ENCODE assay signal across 8 cellular contexts in the genomic region with DNA sequence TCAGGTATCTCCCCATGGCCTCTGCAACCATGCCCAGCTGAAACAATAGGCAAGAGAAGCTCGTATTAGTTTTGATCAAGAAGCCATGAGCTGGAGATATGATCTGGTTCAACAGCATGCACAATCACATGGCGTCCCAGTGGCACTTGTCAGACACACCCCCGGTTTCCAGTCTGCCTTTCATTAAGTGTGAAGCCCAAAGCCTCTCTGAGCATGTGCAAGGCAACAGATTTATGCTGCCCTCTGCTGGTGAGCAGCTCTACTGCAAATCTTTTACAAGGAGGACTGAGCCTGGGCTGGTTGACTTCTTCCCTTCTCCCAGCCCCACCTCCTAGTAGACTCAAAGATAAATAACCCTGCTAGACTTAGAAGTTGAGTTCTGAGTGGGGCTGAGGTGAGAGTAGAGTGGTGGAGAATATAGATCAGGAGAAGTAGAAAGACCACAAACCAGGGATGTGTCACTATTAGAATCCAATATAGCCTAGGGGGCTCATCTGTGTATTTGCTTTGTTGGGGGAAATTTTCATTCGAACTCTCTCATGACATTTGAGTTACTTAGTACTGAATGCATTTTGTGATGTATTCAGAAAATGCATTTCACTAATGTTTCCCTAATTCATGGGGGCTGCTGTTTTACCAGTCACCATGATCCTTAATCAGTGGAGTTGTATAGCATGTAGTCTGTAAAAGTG. TPM values are rescaled to one million over a fixed set of nuclear protein-coding genes. Genes with fewer than 3 reads are reported as not detected.
DNase-seq lines count a peak whose midpoint lies in the region; ATAC-seq lines count a peak whose summit lies in the region.

No MANE protein-coding gene starts in this region.

- no peak overlapping the region for H4K8ac ChIP-seq in mesendoderm (ENCODE audit: low read depth, low read length)

- no peaks in the 10 kb centered on the region for H3K79me1 ChIP-seq in mesendoderm (ENCODE audit: low read length)

- H4K5ac ChIP-seq in mesendoderm (ENCODE audit: low read length) = no peak overlapping the region

- H3K4me1 ChIP-seq in mesendoderm (ENCODE audit: control insufficient read depth, low read depth, low read length) = no peaks in the 10 kb centered on the region

- no peak overlapping the region for H2AK5ac ChIP-seq in mesendoderm (ENCODE audit: low read length)

- no peak overlapping the region for H2BK120ac ChIP-seq in mesendoderm (ENCODE audit: low read depth, low read length)

- no peak overlapping the region for H3K27ac ChIP-seq in mesendoderm (ENCODE audit: low read depth, low read length)

- no peak overlapping the region for H3K56ac ChIP-seq in mesendoderm (ENCODE audit: low read length)

- no peaks in the 10 kb centered on the region for H3K27me3 ChIP-seq in mesendoderm (ENCODE audit: insufficient read depth, low read length, poor library complexity)

- no peak overlapping the region for H3K23ac ChIP-seq in mesendoderm (ENCODE audit: low read length)

- H3K9ac ChIP-seq in mesendoderm (ENCODE audit: low read length) = no peak overlapping the region

- H3K4ac ChIP-seq in mesendoderm (ENCODE audit: low read depth, low read length) = no peak overlapping the region

- H3K4me3 ChIP-seq in mesendoderm (ENCODE audit: low read length) = no peak overlapping the region

- ATAC-seq in GM19397 (IDR thresholded peaks at IDR 0.05; ENCODE audit: unreplicated experiment) (peak; percentile 89), HG03460 (IDR thresholded peaks at IDR 0.05; ENCODE audit: unreplicated experiment) (peak; percentile 89)

- no peak overlapping the region for H3K18ac ChIP-seq in mesendoderm (ENCODE audit: low read length)

- peak; percentile 60 for DNase-seq in CMK (ENCODE audit: low read depth)
- peak; percentile 73 for DNase-seq in NCI-H524 treated with DMSO at 0.1 percent for 48 hours (lab: John Stamatoyannopoulos, UW)
- peak; percentile 55 to 78 for DNase-seq in activated CD4-positive, alpha-beta T cell treated with anti-CD3 and anti-CD28 coated beads, Interleukin-2, amount 50 U/mL, for 24 hours (ENCODE audit: low read depth in 1 of 2, low spot score in 1 of 2)
- DNase-seq in effector CD4-positive, alpha-beta T cell = peak; percentile 55
- DNase-seq in mesendoderm = peak; percentile 94
- DNase-seq in stimulated activated CD8-positive, alpha-beta memory T cell treated with anti-CD3 and anti-CD28 coated beads, Interleukin-4, amount 100 ng/mL, for 1 hour (ENCODE audit: low read depth in 2 of 2, low spot score in 1 of 2) = peak; percentile 25 to 29

- no CpG with 5 or more reads among the region's 4 CpGs for WGBS in mesendoderm (ENCODE audit: extremely low coverage, insufficient coverage, low lambda C conversion rate)

- no peak overlapping the region for H2BK5ac ChIP-seq in mesendoderm (ENCODE audit: low read length)

- H3K36me3 ChIP-seq in mesendoderm (ENCODE audit: control insufficient read depth, insufficient read depth, low read length) = no peaks in the 10 kb centered on the region

- H3K4me2 ChIP-seq in mesendoderm (ENCODE audit: low read length) = no peak overlapping the region

- H2BK15ac ChIP-seq in mesendoderm (replicated peaks; ENCODE audit: low read depth) = no peak overlapping the region

- no peaks in the 10 kb centered on the region for H3K79me2 ChIP-seq in mesendoderm (ENCODE audit: control insufficient read depth, insufficient read depth, low read length)

RNA-seq across cellular contexts. Expression of a gene that starts 53.7 kb away (rescaled TPM):
- polyA plus RNA-seq in mesendoderm (2013, experiment 1 of 2) = 27.2 TPM
- 28.7 TPM for polyA plus RNA-seq in mesendoderm (2013, experiment 2 of 2)

Comparison
In these comparisons a context has a peak if more than half of its experiments do, and no peak if none do; other contexts are left out.
1. DNase-seq: peak in every context shown above with its lines; median percentile 94 in mesendoderm; 73 in NCI-H524 treated with DMSO at 0.1 percent for 48 hours; 66 in activated CD4-positive, alpha-beta T cell treated with anti-CD3 and anti-CD28 coated beads, Interleukin-2, amount 50 U/mL, for 24 hours; 60 in CMK; 55 in effector CD4-positive, alpha-beta T cell; 27 in stimulated activated CD8-positive, alpha-beta memory T cell treated with anti-CD3 and anti-CD28 coated beads, Interleukin-4, amount 100 ng/mL, for 1 hour.